Comparison of ENCODE assay signal across 17 cellular contexts in the genomic region with DNA sequence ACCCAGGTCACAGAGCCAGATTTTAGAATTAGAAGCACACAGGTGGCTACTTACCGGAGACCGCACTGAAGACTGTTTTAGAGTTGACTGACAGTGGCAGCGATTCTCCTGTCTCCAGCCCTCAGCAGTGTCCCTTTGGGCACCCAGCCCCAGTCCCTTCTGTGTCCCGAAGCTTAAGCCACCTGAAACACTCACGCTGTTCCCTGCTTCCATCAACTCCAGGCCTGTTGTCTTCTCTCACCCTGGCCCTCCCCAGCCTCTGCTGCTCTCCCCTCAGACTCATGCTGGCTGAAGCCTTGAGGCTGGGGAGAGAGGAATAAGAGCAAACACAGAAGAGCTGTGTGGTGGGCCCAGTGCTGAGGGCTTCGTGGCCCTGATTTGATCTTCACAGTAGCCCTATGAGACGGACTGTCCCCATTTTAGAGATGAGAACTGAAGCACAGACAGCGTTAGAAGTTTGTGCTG. TPM values are rescaled to one million over a fixed set of nuclear protein-coding genes. Genes with fewer than 3 reads are reported as not detected.
"Had no signal": no experiment of that assay in that cellular context is flagged by ENCODE, and none has a peak within 500 bp of the region (broad histone marks: within the 10 kb centered on the region; RNA-seq: fewer than 3 reads in every experiment).

No MANE protein-coding gene starts in this region.

- H3K4me3 ChIP-seq: hepatocyte, left ventricle myocardium inferior, lung, sigmoid colon, spleen, tibial nerve, uterus had no signal

- H3K9me3 Mint-ChIP-seq: mesothelial cell of epicardium; naive B cell; natural killer cell; nephron progenitor cell; stimulated activated effector memory CD8-positive, alpha-beta T cell treated with anti-CD3 and anti-CD28 coated beads, Interleukin-12 subunit alpha, Interleukin-12 subunit beta, amount 100 ng/mL, for 72 hours; stimulated activated naive CD8-positive, alpha-beta T cell treated with anti-CD3 and anti-CD28 coated beads, Interleukin-15, amount 100 ng/mL, for 72 hours; type B pancreatic cell had no signal

- H3K36me3 ChIP-seq: uterus had no signal

- H3K27ac ChIP-seq: hepatocyte, left ventricle myocardium inferior, parathyroid adenoma, sigmoid colon, uterus had no signal

- H3K36me3 Mint-ChIP-seq: mesothelial cell of epicardium, naive B cell, natural killer cell, type B pancreatic cell had no signal

- H3K9ac ChIP-seq: parathyroid adenoma had no signal

- H3K27me3 ChIP-seq: hepatocyte, sigmoid colon, spleen, tibial nerve, uterus had no signal

- H2AFZ ChIP-seq: hepatocyte had no signal

- H3K27ac Mint-ChIP-seq: nephron progenitor cell; stimulated activated naive CD8-positive, alpha-beta T cell treated with anti-CD3 and anti-CD28 coated beads, Interleukin-15, amount 100 ng/mL, for 72 hours had no signal

- H3K27me3 Mint-ChIP-seq: naive B cell; stimulated activated naive CD8-positive, alpha-beta T cell treated with anti-CD3 and anti-CD28 coated beads, Interleukin-15, amount 100 ng/mL, for 72 hours; type B pancreatic cell had no signal

- H3K4me3 Mint-ChIP-seq: mesothelial cell of epicardium; natural killer cell; nephron progenitor cell; stimulated activated effector memory CD8-positive, alpha-beta T cell treated with anti-CD3 and anti-CD28 coated beads, Interleukin-12 subunit alpha, Interleukin-12 subunit beta, amount 100 ng/mL, for 72 hours; stimulated activated naive CD8-positive, alpha-beta T cell treated with anti-CD3 and anti-CD28 coated beads, Interleukin-15, amount 100 ng/mL, for 72 hours; type B pancreatic cell had no signal

- H3K4me1 ChIP-seq: left ventricle myocardium inferior, uterus had no signal

- H3K4me2 ChIP-seq: hepatocyte had no signal

- H3K9me3 ChIP-seq: left ventricle myocardium inferior, sigmoid colon, spleen, tibial nerve, uterus had no signal

RNA-seq across cellular contexts. Expression of gene SAP25, which starts 10.6 kb away (rescaled TPM):
- total RNA-seq: hepatocyte, kidney epithelial cell had no signal

RNA-seq across cellular contexts. Expression of gene FBXO24, which starts 23.0 kb away (rescaled TPM):
- total RNA-seq: temporal lobe had no signal
